Comparison of ENCODE assay signal across 8 cellular contexts in the genomic region with DNA sequence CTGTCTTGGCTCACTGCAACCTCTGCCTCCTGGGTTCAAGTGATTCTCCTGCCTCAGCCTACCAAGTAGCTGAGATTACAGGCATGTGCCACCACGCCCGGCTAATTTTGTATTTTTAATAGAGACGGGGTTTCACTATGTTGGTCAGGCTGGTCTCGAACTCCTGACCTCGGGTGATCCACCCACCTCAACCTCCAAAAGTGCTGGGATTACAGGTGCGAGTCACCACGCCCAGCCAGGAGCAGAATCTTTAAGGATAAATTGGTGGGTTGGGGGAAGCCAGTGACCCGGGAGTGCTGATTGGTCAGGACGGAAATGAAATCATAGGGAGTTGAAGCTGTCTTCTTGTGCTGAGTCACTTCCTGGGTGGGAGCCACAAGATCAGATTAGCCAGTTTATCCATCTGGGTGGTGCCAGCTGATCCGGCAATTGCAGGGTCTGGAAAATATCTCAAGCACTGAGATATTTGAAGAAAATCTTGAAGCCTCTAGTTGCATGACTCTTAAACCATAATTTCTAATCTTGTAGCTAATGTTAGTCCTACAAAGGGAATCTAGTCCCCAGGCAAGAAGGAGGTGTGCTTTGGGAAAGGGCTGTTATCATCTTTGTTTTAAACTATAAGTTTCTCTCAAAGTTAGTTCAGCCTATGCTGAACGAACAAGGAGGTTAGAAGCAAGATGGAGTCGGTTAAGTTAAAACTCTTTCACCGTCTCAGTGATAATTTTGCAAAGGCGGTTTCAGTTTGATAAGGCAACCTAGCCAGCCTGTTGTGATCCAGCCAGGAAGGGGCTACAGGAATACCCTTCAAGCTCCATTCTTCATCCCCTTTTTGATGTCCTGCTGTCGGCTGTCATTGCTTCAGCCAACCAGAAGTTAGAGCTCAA. TPM values are rescaled to one million over a fixed set of nuclear protein-coding genes. Genes with fewer than 3 reads are reported as not detected.
DNase-seq lines count a peak whose midpoint lies in the region; ATAC-seq and TF ChIP-seq lines count a peak whose summit lies in the region.
"Not testable (repeated sequence)": the region's sequence is repeated elsewhere in the genome, so short reads cannot be mapped to it uniquely, and the experiment has no call there.

No MANE protein-coding gene starts in this region.

- H4K5ac ChIP-seq in IMR-90 (ENCODE audit: low read depth, low read length) = not testable (repeated sequence)

- peak overlapping the region; percentile 58 for H2BK20ac ChIP-seq in IMR-90 (ENCODE audit: low read depth, low read length)

- H3K56ac ChIP-seq in IMR-90 (ENCODE audit: extremely low read depth, insufficient read depth, low read length) = not testable (repeated sequence)

- not testable (repeated sequence) for H3K27ac ChIP-seq in IMR-90 (ENCODE audit: insufficient read depth, low read length)
- peak overlapping the region in 1 of 2 experiments; percentile 85; a peak in 3 of 4 replicates for H3K27ac ChIP-seq in SK-N-SH (ENCODE audit: low read depth in 2 of 2, low read length in 1 of 2)
- H3K27ac ChIP-seq in foreskin keratinocyte = peak overlapping the region; percentile 97
- peak overlapping the region; percentile 88 to 92 for H3K27ac ChIP-seq in tibial artery

- H3K79me2 ChIP-seq in SK-N-SH (ENCODE audit: insufficient read depth) = not testable (repeated sequence)

- ATAC-seq in IMR-90 (ENCODE audit: low read depth); foreskin keratinocyte: not testable (repeated sequence)

- peak overlapping the region; percentile 98 for H3K27ac Mint-ChIP-seq in Calu3 (ENCODE audit: unreplicated experiment)

- not testable (repeated sequence) for H2BK5ac ChIP-seq in IMR-90 (ENCODE audit: low read depth, low read length, poor library complexity, severe bottlenecking)

- intact Hi-C loops in Calu3 (cut with micrococcal nuclease; ENCODE audit: unreplicated experiment) = loop anchor here (1.0 kb wide), 1 partner anchor 16 kb away; no protein-coding TSS in a partner anchor
- intact Hi-C loops in IMR-90 (cut with micrococcal nuclease) = loop anchor here (2.0 kb wide), 1 partner anchor 13 kb away; no protein-coding TSS in a partner anchor
- intact Hi-C loops in tibial artery (cut with DNase I; ENCODE audit: low total_unique reads) = not testable (repeated sequence)

- H2BK120ac ChIP-seq in IMR-90 (ENCODE audit: low read depth, low read length) = peak overlapping the region; percentile 66; the same call in 1 of the 2 replicates

- H3K4me3 ChIP-seq in IMR-90 (ENCODE audit: insufficient read depth, low read depth, low read length); SK-N-SH (ENCODE audit: low read depth in 2 of 2, low read length in 1 of 2); cardiac fibroblast (replicated peaks in 1 of 2; ENCODE audit: low read depth in 2 of 2, low read length in 2 of 2); tibial artery: not testable (repeated sequence)

- H2AFZ ChIP-seq in IMR-90 (replicated peaks; ENCODE audit: low read length, poor library complexity) = not testable (repeated sequence)
- H2AFZ ChIP-seq in SK-N-SH (ENCODE audit: low read depth) = peak overlapping the region; percentile 52

- peaks cover 45% of the 10 kb centered on the region for H3F3A ChIP-seq in SK-N-SH (replicated peaks; ENCODE audit: insufficient read depth)

- H3K9me2 ChIP-seq in SK-N-SH = not testable (repeated sequence)

- in situ Hi-C loops in IMR-90 (cut with MboI; ENCODE audit: low sequenced_read_pairs) = not testable (repeated sequence)

- not testable (repeated sequence) for H3K27me3 Mint-ChIP-seq in Calu3 (ENCODE audit: unreplicated experiment)

- H3K4me2 ChIP-seq in IMR-90 (ENCODE audit: low read depth, low read length) = not testable (repeated sequence)
- H3K4me2 ChIP-seq in SK-N-SH = 0 out of 2 replicates have a peak overlapping the region, but pooled peaks have one; percentile 22

- TF ChIP-seq EP300 in SK-N-SH (IDR thresholded peaks at IDR 0.05; ENCODE audit: borderline replicate concordance in 1 of 2, low read depth in 1 of 2, low read length in 1 of 2) = peak in 1 of 2 experiments; percentile 77; a peak in 2 of 4 replicates

- not testable (repeated sequence) for H3K9me3 Mint-ChIP-seq in Calu3 (ENCODE audit: low read depth, unreplicated experiment)

- not testable (repeated sequence) for H3K36me3 ChIP-seq in IMR-90 (ENCODE audit: control insufficient read depth, insufficient read depth, low read length); SK-N-SH (replicated peaks in 1 of 2; ENCODE audit: control insufficient read depth in 1 of 2, insufficient read depth in 2 of 2, low read length in 1 of 2); tibial artery

- not testable (repeated sequence) for H3K18ac ChIP-seq in IMR-90 (ENCODE audit: low read depth, low read length)

- H3K36me3 Mint-ChIP-seq in Calu3 (ENCODE audit: insufficient read depth, unreplicated experiment) = peaks cover 56% of the 10 kb centered on the region

- not testable (repeated sequence) for H3K9me1 ChIP-seq in IMR-90 (ENCODE audit: insufficient read depth, low read length)

- BruUV-seq in Calu3 (replicated peaks; lab: Mats Ljungman, UMichigan); IMR-90 (replicated peaks; lab: Mats Ljungman, UMichigan): not testable (repeated sequence)

- no CpG with 5 or more reads among the region's 15 CpGs for WGBS in IMR-90 (ENCODE audit: extremely low coverage in 2 of 2, insufficient read length in 1 of 2), 2 experiments
- WGBS in SK-N-SH (ENCODE audit: low lambda C conversion rate) = 67% methylated on average over 15 of the region's 15 CpGs

- peaks cover 54% of the 10 kb centered on the region for H3K4me1 Mint-ChIP-seq in Calu3 (ENCODE audit: low read depth, unreplicated experiment)

- POLR2A ChIA-PET in IMR-90 (lab: Charles Lee; ENCODE audit: unreplicated experiment) = interaction anchor here (0.6 kb wide), 1 partner anchor 222 kb away, joined by 14 read pairs; no protein-coding TSS in a partner anchor
- POLR2A ChIA-PET in SK-N-SH (lab: Yijun Ruan, JAX) = not testable (repeated sequence)

- peak overlapping the region; percentile 27 for H3K4me3 Mint-ChIP-seq in Calu3 (ENCODE audit: low read depth, unreplicated experiment)

- peak overlapping the region in 1 of 2 experiments; percentile 19; a peak in 1 of 4 replicates for H4K8ac ChIP-seq in IMR-90 (ENCODE audit: low read depth in 2 of 2, low read length in 2 of 2)

- peak overlapping the region; percentile 51; the same call in 1 of the 2 replicates for H2AK5ac ChIP-seq in IMR-90 (ENCODE audit: low read depth, low read length)

- not testable (repeated sequence) for H3K23ac ChIP-seq in IMR-90 (ENCODE audit: low read depth, low read length)

- H4K20me1 ChIP-seq in IMR-90 (ENCODE audit: insufficient read depth, low read length); SK-N-SH (ENCODE audit: insufficient read depth): not testable (repeated sequence)

- peak; percentile 82 for DNase-seq in Calu3
- DNase-seq in IMR-90 = peak; percentile 15
- not testable (repeated sequence) for DNase-seq in SK-N-SH, tibial artery
- peak; percentile 45 to 49 for DNase-seq in activated T-cell treated with anti-CD3 and anti-CD28 coated beads, Interleukin-2, amount 50 U/mL, for 48 hours
- DNase-seq in cardiac fibroblast (ENCODE audit: low read depth in 2 of 2) = peak; percentile 54 to 83
- DNase-seq in foreskin keratinocyte = peak; percentile 63 to 79
- DNase-seq in non-pigmented ciliary epithelial cell (ENCODE audit: low read depth) = peak; percentile 42

- TF ChIP-seq RAD21 in IMR-90 (IDR thresholded peaks at IDR 0.05; ENCODE audit: low read length); SK-N-SH (IDR thresholded peaks at IDR 0.05; ENCODE audit: low read length): not testable (repeated sequence)

- H2BK15ac ChIP-seq in IMR-90 (ENCODE audit: low read depth, low read length) = peak overlapping the region; percentile 55; the same call in 1 of the 3 replicates

- H2AK9ac ChIP-seq in IMR-90 (replicated peaks; ENCODE audit: low read depth, low read length, poor library complexity) = not testable (repeated sequence)

- not testable (repeated sequence) for TF ChIP-seq CTCF in Calu3 (IDR thresholded peaks at IDR 0.05; ENCODE audit: unreplicated experiment); IMR-90 (conservative IDR thresholded peaks at IDR 0.05; ENCODE audit: low read depth, low read length); SK-N-SH (IDR thresholded peaks at IDR 0.05); cardiac fibroblast (IDR thresholded peaks at IDR 0.05; ENCODE audit: low read depth, low read length); foreskin keratinocyte (conservative IDR thresholded peaks at IDR 0.05); tibial artery (IDR thresholded peaks at IDR 0.05)

- dilution Hi-C loops in IMR-90 (cut with HindIII; ENCODE audit: low sequenced_read_pairs, unreplicated experiment) = not testable (repeated sequence)

- H3K27me3 ChIP-seq in IMR-90 (ENCODE audit: control insufficient read depth, insufficient read depth, low read length); SK-N-SH (ENCODE audit: insufficient read depth); foreskin keratinocyte; tibial artery: not testable (repeated sequence)

- peak overlapping the region; percentile 36; the same call in 1 of the 2 replicates for H3K4ac ChIP-seq in IMR-90 (ENCODE audit: low read depth, low read length)

- TF ChIP-seq POLR2A in IMR-90 (IDR thresholded peaks at IDR 0.05; ENCODE audit: low read depth, low read length) = not testable (repeated sequence)

- H4K91ac ChIP-seq in IMR-90 (ENCODE audit: insufficient read depth, low read depth, low read length) = not testable (repeated sequence)

- H3K79me1 ChIP-seq in IMR-90 (ENCODE audit: low read depth in 1 of 2, low read length in 2 of 2) = not testable (repeated sequence)

- H3K4me1 ChIP-seq in IMR-90 (ENCODE audit: control insufficient read depth, insufficient read depth, low read length) = not testable (repeated sequence)
- H3K4me1 ChIP-seq in SK-N-SH (ENCODE audit: control insufficient read depth in 1 of 2, insufficient read depth in 2 of 2, low read depth in 1 of 2, low read length in 1 of 2) (peaks cover 4 to 15% of the 10 kb centered on the region in 2 experiments; a peak in 2 of 4 replicates), foreskin keratinocyte (peaks cover 12% of the 10 kb centered on the region), tibial artery (peaks cover 9 to 48% (median 28%) of the 10 kb centered on the region in 4 donors)

- not testable (repeated sequence) for H3K9ac ChIP-seq in IMR-90 (ENCODE audit: low read depth, low read length)
- peak overlapping the region; percentile 15; the same call in 1 of the 2 replicates for H3K9ac ChIP-seq in SK-N-SH

- H3K9me3 ChIP-seq in IMR-90 (ENCODE audit: control insufficient read depth, insufficient read depth, low read length); SK-N-SH: not testable (repeated sequence)
- H3K9me3 ChIP-seq in tibial artery = peaks cover 0 to 13% (median 0%) of the 10 kb centered on the region in 3 donors

- CTCF ChIA-PET in Calu3 (lab: Charles Lee) (interaction anchor here (0.6 to 3.5 kb wide), 5 partner anchors 11 to 597 kb away, joined by 3 to 22 read pairs (median 3); no protein-coding TSS in a partner anchor), IMR-90 (lab: Yijun Ruan, JAX) (interaction anchor here (0.6 kb wide), 1 partner anchor 81 kb away, joined by 3 read pairs; no protein-coding TSS in a partner anchor), SK-N-SH (lab: Yijun Ruan, JAX) (interaction anchor here (0.9 kb wide), 1 partner anchor 572 kb away, joined by 3 read pairs; no protein-coding TSS in a partner anchor)

- H3K14ac ChIP-seq in IMR-90 (replicated peaks; ENCODE audit: low read depth, low read length) = not testable (repeated sequence)

RNA-seq across cellular contexts. Expression of gene AMN1, which starts 5.0 kb away (rescaled TPM):
- total RNA-seq in Calu3 (2022) (10.2 and 13.5 TPM in 2 replicates), IMR-90 (2012; rRNA removed) (3.4 and 6.1 TPM in 2 replicates), foreskin keratinocyte (5.6 and 5.9 TPM in 2 replicates)
- polyA plus RNA-seq in IMR-90 (2012; rRNA removed) (4.0 and 5.2 TPM in 2 replicates), SK-N-SH (2012; rRNA removed) (8.6 and 11.6 TPM in 2 replicates), foreskin keratinocyte (4.8 and 5.8 TPM in 2 replicates)
- 0.99 and 2.3 TPM in 2 replicates for polyA plus RNA-seq in IMR-90 (2012; cell fraction: cytosol; rRNA removed)
- polyA plus RNA-seq in IMR-90 (2012; cell fraction: nucleus; rRNA removed; ENCODE audit: low replicate concordance) = 0.72 and 4.3 TPM in 2 replicates
- polyA plus RNA-seq in SK-N-SH (2012; cell fraction: cytosol; rRNA removed) = 14.1 and 20.2 TPM in 2 replicates
- polyA plus RNA-seq in SK-N-SH (2012; cell fraction: nucleus; rRNA removed) = 4.7 and 7.5 TPM in 2 replicates
